In genomic region chr1:39105061-39105840, GRCh38 we compare ENCODE assay signal across 8 cellular contexts.
DNase-seq lines count a peak whose midpoint lies in the region; ATAC-seq, FAIRE-seq and TF ChIP-seq lines count a peak whose summit lies in the region.

No MANE protein-coding gene starts in this region.

- peak; percentile 52 for DNase-seq in Ammon's horn (ENCODE audit: low spot score)
- peak; percentile 55 for DNase-seq in GM19239 (ENCODE audit: insufficient read length, low spot score)
- peak; percentile 60 for DNase-seq in LoVo (ENCODE audit: low spot score)
- DNase-seq in activated B cell treated with CpG ODN at 0.5 μM for 24 hours = peak; percentile 62
- DNase-seq in cerebellum (ENCODE audit: low spot score) = peak; percentile 65
- DNase-seq in kidney tubule cell (ENCODE audit: low spot score) = peak; percentile 78
- peak; percentile 63 to 73 for DNase-seq in stimulated activated CD4-positive, alpha-beta T cell treated with anti-CD3 and anti-CD28 coated beads, Interleukin-2, amount 100 ng/mL, for 24 hours
- DNase-seq in NCI-H1048 (lab: John Stamatoyannopoulos, UW) = no peak

- peaks cover 33% of the 10 kb centered on the region for H3K4me1 Mint-ChIP-seq in activated B cell treated with CpG ODN at 0.5 μM for 24 hours

- CTCF ChIA-PET in activated B cell treated with CpG ODN at 0.5 μM for 24 hours (lab: Charles Lee) = interaction anchor here (1.0 to 2.2 kb wide), 4 partner anchors 13 to 153 kb away, joined by 3 to 15 read pairs (median 8); no protein-coding TSS in a partner anchor

- POLR2A ChIA-PET in activated B cell treated with CpG ODN at 0.5 μM for 24 hours (lab: Charles Lee) = interaction anchor here (0.7 to 1.8 kb wide), 6 partner anchors 13 to 934 kb away, joined by 4 to 17 read pairs (median 6); no protein-coding TSS in a partner anchor

- no peaks in the 10 kb centered on the region for H3K27me3 Mint-ChIP-seq in activated B cell treated with CpG ODN at 0.5 μM for 24 hours

- peaks cover 6% of the 10 kb centered on the region for H3K36me3 Mint-ChIP-seq in activated B cell treated with CpG ODN at 0.5 μM for 24 hours (ENCODE audit: low read depth)

- no peak overlapping the region for H3K4me3 Mint-ChIP-seq in activated B cell treated with CpG ODN at 0.5 μM for 24 hours

- no peak for TF ChIP-seq CTCF in activated B cell treated with CpG ODN at 0.5 μM for 24 hours (IDR thresholded peaks at IDR 0.05)

- no peak for FAIRE-seq in GM19239 (lab: Jason Lieb, UNC)

- ATAC-seq in activated B cell treated with CpG ODN at 0.5 μM for 24 hours (ENCODE audit: low read depth) = peak; percentile 8

- no peak overlapping the region for H3K27ac Mint-ChIP-seq in activated B cell treated with CpG ODN at 0.5 μM for 24 hours

- intact Hi-C loops in activated B cell treated with CpG ODN at 0.5 μM for 24 hours (cut with micrococcal nuclease) = loop anchor here (10.0 kb wide), 1 partner anchor 1630 kb away; the partner anchor contains the start of gene ZC3H12A

- no peaks in the 10 kb centered on the region for H3K9me3 Mint-ChIP-seq in activated B cell treated with CpG ODN at 0.5 μM for 24 hours
